8 cellular contexts compared by ENCODE assay signal in the genomic region with DNA sequence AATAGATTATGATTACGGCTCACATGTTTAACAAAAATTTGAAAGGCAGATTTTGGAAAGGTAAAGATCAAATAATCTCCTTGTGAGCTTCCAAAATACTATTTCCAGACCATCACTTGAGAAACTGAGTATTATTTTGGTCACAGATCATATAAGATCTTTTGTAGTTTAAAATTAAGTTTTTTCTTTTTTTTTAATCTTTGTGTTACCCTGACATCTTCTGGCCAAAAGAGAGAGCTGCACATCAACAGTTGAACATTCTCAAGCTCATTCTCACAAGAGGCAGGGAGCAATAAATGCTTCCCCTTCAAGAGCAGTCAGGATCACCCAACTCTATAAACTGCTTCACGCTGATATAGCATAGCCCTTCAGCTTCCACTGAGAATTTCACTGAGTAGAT. TPM values are rescaled to one million over a fixed set of nuclear protein-coding genes. Genes with fewer than 3 reads are reported as not detected.
DNase-seq lines count a peak whose midpoint lies in the region; ATAC-seq and TF ChIP-seq lines count a peak whose summit lies in the region.

No MANE protein-coding gene starts in this region.

- POLR2A ChIA-PET in A673 (lab: Charles Lee; ENCODE audit: low non-redundant PET), result interaction anchor here (1.3 kb wide), 1 partner anchor 21 kb away, joined by 3 read pairs; no protein-coding TSS in a partner anchor

- 74 to 92% methylated on average over 1 to 2 of the region's 2 CpGs for WGBS in transverse colon (ENCODE audit: low coverage in 1 of 2), 2 donors

- TF ChIP-seq CTCF in A673 (conservative IDR thresholded peaks at IDR 0.05; ENCODE audit: low read depth, low read length) (peak; percentile 71), GM10266 (IDR thresholded peaks at IDR 0.05; ENCODE audit: control insufficient read depth, insufficient read depth, low read depth, missing control alignments) (peak; percentile 47), transverse colon (IDR thresholded peaks at IDR 0.05) (peak; percentile 36 to 50 (median 44))

- H3K27ac ChIP-seq in A673 (ENCODE audit: low read depth, low read length, poor library complexity, severe bottlenecking), result no peak overlapping the region
- no peak overlapping the region for H3K27ac ChIP-seq in transverse colon

- H3K27me3 ChIP-seq in A673 (replicated peaks; ENCODE audit: insufficient read depth, low read depth, low read length, poor library complexity) (no peaks in the 10 kb centered on the region), transverse colon (no peaks in the 10 kb centered on the region)

- in situ Hi-C loops in transverse colon (cut with MboI; ENCODE audit: low pct_ligation_motif_present in 1 of 4, low pct_unique_long_range_greater_than_20kb in 1 of 4, low sequenced_read_pairs in 3 of 4), result loop anchor here in 2 of 4 donors (25.0 kb wide), 1 partner anchor 309 kb away; no protein-coding TSS in a partner anchor

- DNase-seq in A673 (ENCODE audit: low spot score) (peak; percentile 52), GM10266 (ENCODE audit: extremely low spot score) (no peak), NCI-H2227 treated with DMSO at 0.1 percent for 48 hours (lab: John Stamatoyannopoulos, UW) (peak; percentile 1), fibroblast of peridontal ligament (ENCODE audit: extremely low read depth) (peak; percentile 51), transverse colon (no peak), NCI-H146 (lab: John Stamatoyannopoulos, UW) (no peak)

- H3K9me3 ChIP-seq in A673 (ENCODE audit: low read depth, low read length, poor library complexity, severe bottlenecking) (no peaks in the 10 kb centered on the region), transverse colon (no peaks in the 10 kb centered on the region)

- H3K4me3 ChIP-seq in A673 (ENCODE audit: low read depth, low read length, poor library complexity, severe bottlenecking) (no peak overlapping the region), transverse colon (no peak overlapping the region)

- intact Hi-C loops in A673 (cut with micrococcal nuclease; ENCODE audit: unreplicated experiment), result loop anchor here (5.0 to 10.0 kb wide), 3 partner anchors 329 to 1542 kb away; no protein-coding TSS in a partner anchor
- intact Hi-C loops in transverse colon (cut with DNase I; ENCODE audit: low total_unique reads), result no loop called here

- ATAC-seq in HG02571 (IDR thresholded peaks at IDR 0.05; ENCODE audit: unreplicated experiment), result no peak
- no peak for ATAC-seq in HG03354 (IDR thresholded peaks at IDR 0.05; ENCODE audit: poor library complexity, severe bottlenecking, unreplicated experiment)

- CTCF ChIA-PET in A673 (lab: Charles Lee), result interaction anchor here (0.6 to 1.1 kb wide), 7 partner anchors 16 to 1546 kb away, joined by 3 to 10 read pairs (median 6); a partner anchor contains a TSS

- no TSS peak for BruUV-seq in A673 (replicated peaks; lab: Mats Ljungman, UMichigan)

- H3K4me1 ChIP-seq in A673 (ENCODE audit: insufficient read depth, low read length, poor library complexity, severe bottlenecking) (no peaks in the 10 kb centered on the region), transverse colon (no peaks in the 10 kb centered on the region)

- no peak for TF ChIP-seq EP300 in transverse colon (IDR thresholded peaks at IDR 0.05; ENCODE audit: low read depth)

- TF ChIP-seq POLR2A in transverse colon (IDR thresholded peaks at IDR 0.05), result no peak

- H3K36me3 ChIP-seq in A673 (ENCODE audit: insufficient read depth, low read length, poor library complexity, severe bottlenecking) (no peaks in the 10 kb centered on the region), transverse colon (peaks cover 0 to 32% (median 15%) of the 10 kb centered on the region in 4 donors)

RNA-seq across cellular contexts. Expression of a gene that starts 15.9 kb away (rescaled TPM):
- total RNA-seq in A673 (2021) (9.9 and 13.6 TPM in 2 replicates), transverse colon (10 to 100 TPM in 2 of 4 donors, 1 to 10 TPM in 2; 2.4 to 20.3 (median 12.4) TPM)

RNA-seq across cellular contexts. Expression of a gene that starts 43.1 kb away (rescaled TPM):
- total RNA-seq in A673 (2021), result not detected in 2 replicates
- total RNA-seq in transverse colon, result not detected

Comparison
In these comparisons a context has a peak if more than half of its experiments do, and no peak if none do; other contexts are left out.
1. DNase-seq: peak in A673 (single experiment), NCI-H2227 treated with DMSO at 0.1 percent for 48 hours (single experiment) and fibroblast of peridontal ligament (single experiment); none in GM10266 (single experiment), transverse colon (single experiment) and NCI-H146 (single experiment).
2. Peak in every context shown above with its lines, with median percentiles within 50 percentile points of each other: CTCF ChIP-seq.